Comparison of ENCODE assay signal across 8 cellular contexts in the genomic region with DNA sequence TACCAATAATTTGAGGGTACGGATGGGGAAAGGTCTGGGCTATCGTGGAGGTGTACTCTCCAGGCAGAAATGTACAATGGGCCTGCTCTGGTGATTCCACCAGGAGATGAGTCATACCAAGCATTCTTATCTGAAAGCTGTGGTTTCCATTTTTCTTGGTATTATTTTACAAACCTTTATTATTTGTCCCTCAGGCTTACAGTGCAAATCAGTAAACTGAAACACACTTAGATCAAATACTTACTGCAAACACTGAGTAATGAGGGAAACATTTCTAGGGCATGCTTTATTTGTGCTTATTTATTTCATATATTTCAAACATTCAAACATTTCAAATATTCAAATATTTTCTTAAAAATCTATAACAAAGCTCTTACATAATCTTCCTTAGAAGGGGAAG.
A peak's percentile ranks its signal among the peaks of the same experiment; 100 is the strongest.
DNase-seq lines count a peak whose midpoint lies in the region; ATAC-seq and TF ChIP-seq lines count a peak whose summit lies in the region.

No MANE protein-coding gene starts in this region.

- H3K36me3 Mint-ChIP-seq in neural progenitor cell, result peaks cover 3% of the 10 kb centered on the region

- no peak overlapping the region for H3K27ac Mint-ChIP-seq in neural progenitor cell

- H3K4me3 ChIP-seq in PC-3 (ENCODE audit: low read length), result no peak overlapping the region; the same call in 1 of the 2 replicates
- H3K4me3 ChIP-seq in mesenchymal stem cell (ENCODE audit: insufficient read depth in 1 of 2, low read depth in 1 of 2, low read length in 2 of 2), result no peak overlapping the region
- no peak overlapping the region for H3K4me3 ChIP-seq in neural progenitor cell

- POLR2A ChIA-PET in PC-3 (lab: Charles Lee; ENCODE audit: unreplicated experiment), result interaction anchor here (0.6 to 1.1 kb wide), 3 partner anchors 269 to 573 kb away, joined by 3 to 9 read pairs (median 4); no protein-coding TSS in a partner anchor

- no peak overlapping the region for H3K4me3 Mint-ChIP-seq in neural progenitor cell

- H3K23ac ChIP-seq in mesenchymal stem cell (ENCODE audit: low read length in 2 of 2), result no peak overlapping the region

- no peak overlapping the region for H4K91ac ChIP-seq in mesenchymal stem cell (ENCODE audit: low read length)

- ATAC-seq in GM18867 (IDR thresholded peaks at IDR 0.05; ENCODE audit: unreplicated experiment) (peak; percentile 98), HG02798 (IDR thresholded peaks at IDR 0.05; ENCODE audit: poor library complexity, unreplicated experiment) (peak; percentile 87), PC-3 (peak; percentile 71), sciatic nerve (no peak)

- WGBS in mesenchymal stem cell, result 37% methylated on average over 2 of the region's 2 CpGs

- intact Hi-C loops in PC-3 (cut with micrococcal nuclease), result loop anchor here (1.0 to 10.0 kb wide), 7 partner anchors 35 to 570 kb away; no protein-coding TSS in a partner anchor
- intact Hi-C loops in sciatic nerve (cut with DNase I), result no loop called here

- no peak overlapping the region for H2AK5ac ChIP-seq in mesenchymal stem cell (ENCODE audit: low read length, severe bottlenecking)

- H3K9me3 ChIP-seq in PC-3 (ENCODE audit: low read length), result no peaks in the 10 kb centered on the region
- H3K9me3 ChIP-seq in mesenchymal stem cell (ENCODE audit: control insufficient read depth, low read length), result no peaks in the 10 kb centered on the region
- no peaks in the 10 kb centered on the region for H3K9me3 ChIP-seq in neural progenitor cell (ENCODE audit: low read depth)

- CTCF ChIA-PET in PC-3 (lab: Charles Lee), result no interaction called here

- H3K27ac ChIP-seq in PC-3 (ENCODE audit: low read length) (peak overlapping the region; percentile 96), mesenchymal stem cell (ENCODE audit: low read length, poor library complexity, severe bottlenecking) (no peak overlapping the region), neural progenitor cell (no peak overlapping the region)

- peak; percentile 95 for DNase-seq in PC-3
- peak; percentile 58 for DNase-seq in mesenchymal stem cell
- no peak for DNase-seq in SK-N-DZ (ENCODE audit: low spot score)
- no peak for DNase-seq in stimulated activated CD8-positive, alpha-beta memory T cell treated with anti-CD3 and anti-CD28 coated beads, Interleukin-4, amount 100 ng/mL, for 48 hours
- DNase-seq in sciatic nerve (ENCODE audit: low spot score), result no peak
- no peak for DNase-seq in neural progenitor cell (ENCODE audit: low spot score)

- TF ChIP-seq CTCF in PC-3 (conservative IDR thresholded peaks at IDR 0.05; ENCODE audit: low read depth, low read length), result no peak
- TF ChIP-seq CTCF in neural progenitor cell (IDR thresholded peaks at IDR 0.05), result no peak

- no TSS peak for BruUV-seq in PC-3 (replicated peaks; lab: Mats Ljungman, UMichigan)

- no peak overlapping the region for H2AFZ ChIP-seq in PC-3 (ENCODE audit: low read length)
- H2AFZ ChIP-seq in mesenchymal stem cell (ENCODE audit: low read depth, low read length), result no peak overlapping the region
- no peak overlapping the region for H2AFZ ChIP-seq in neural progenitor cell (replicated peaks)

- H3K9me3 Mint-ChIP-seq in neural progenitor cell, result peaks cover 3% of the 10 kb centered on the region

- H3K4me1 Mint-ChIP-seq in neural progenitor cell, result peaks cover 3% of the 10 kb centered on the region

- H3F3A ChIP-seq in PC-3 (ENCODE audit: low read length, unreplicated experiment) (peaks cover 17% of the 10 kb centered on the region), neural progenitor cell (ENCODE audit: low read depth) (no peaks in the 10 kb centered on the region)

- H3K27me3 Mint-ChIP-seq in neural progenitor cell (ENCODE audit: insufficient read depth, low read depth), result peaks cover 2% of the 10 kb centered on the region

- no peak overlapping the region for H2BK15ac ChIP-seq in mesenchymal stem cell (ENCODE audit: low read depth, poor library complexity, severe bottlenecking)

- H2BK5ac ChIP-seq in mesenchymal stem cell (ENCODE audit: low read depth, low read length, poor library complexity, severe bottlenecking), result no peak overlapping the region

- H3K9me2 ChIP-seq in PC-3 (replicated peaks; ENCODE audit: low read length), result no peaks in the 10 kb centered on the region

- H3K14ac ChIP-seq in mesenchymal stem cell (ENCODE audit: low read length in 2 of 2), result no peak overlapping the region

- no peaks in the 10 kb centered on the region for H3K36me3 ChIP-seq in PC-3 (ENCODE audit: low read depth, low read length)
- no peaks in the 10 kb centered on the region for H3K36me3 ChIP-seq in mesenchymal stem cell (ENCODE audit: control insufficient read depth in 1 of 2, insufficient read depth in 2 of 2, low read depth in 1 of 2, low read length in 2 of 2)
- H3K36me3 ChIP-seq in neural progenitor cell, result no peaks in the 10 kb centered on the region

- H3K27me3 ChIP-seq in PC-3 (ENCODE audit: low read length), result no peaks in the 10 kb centered on the region
- H3K27me3 ChIP-seq in mesenchymal stem cell (ENCODE audit: control insufficient read depth in 1 of 2, insufficient read depth in 1 of 2, low read length in 2 of 2), result no peaks in the 10 kb centered on the region
- no peaks in the 10 kb centered on the region for H3K27me3 ChIP-seq in neural progenitor cell

- H2BK12ac ChIP-seq in mesenchymal stem cell (ENCODE audit: low read length in 2 of 2), result no peak overlapping the region

- H2BK120ac ChIP-seq in mesenchymal stem cell (ENCODE audit: low read depth, low read length), result no peak overlapping the region

- H3K18ac ChIP-seq in mesenchymal stem cell (ENCODE audit: low read depth in 1 of 2, low read length in 2 of 2), result no peak overlapping the region

- no peaks in the 10 kb centered on the region for H3K79me1 ChIP-seq in mesenchymal stem cell (replicated peaks; ENCODE audit: low read length, poor library complexity, severe bottlenecking)

- no peaks in the 10 kb centered on the region for H3K79me2 ChIP-seq in PC-3 (ENCODE audit: low read length)
- H3K79me2 ChIP-seq in neural progenitor cell (ENCODE audit: low read depth), result no peaks in the 10 kb centered on the region

- H3K4me1 ChIP-seq in PC-3 (ENCODE audit: insufficient read depth, low read length) (peaks cover 52% of the 10 kb centered on the region), mesenchymal stem cell (ENCODE audit: control insufficient read depth, insufficient read depth, low read depth, low read length) (peaks cover 1% of the 10 kb centered on the region), neural progenitor cell (peaks cover 5% of the 10 kb centered on the region)

- no peak overlapping the region for H3K4ac ChIP-seq in mesenchymal stem cell (ENCODE audit: low read depth in 1 of 2, low read length in 2 of 2)

- H3K9ac ChIP-seq in PC-3 (ENCODE audit: low read length), result peak overlapping the region; percentile 73
- no peak overlapping the region for H3K9ac ChIP-seq in mesenchymal stem cell (ENCODE audit: low read length)
- H3K9ac ChIP-seq in neural progenitor cell, result no peak overlapping the region

- H3K4me2 ChIP-seq in PC-3 (ENCODE audit: low read length), result peak overlapping the region; percentile 75
- no peak overlapping the region for H3K4me2 ChIP-seq in mesenchymal stem cell (ENCODE audit: low read length, poor library complexity, severe bottlenecking)
- no peak overlapping the region for H3K4me2 ChIP-seq in neural progenitor cell

- H4K20me1 ChIP-seq in PC-3 (ENCODE audit: low read length) (no peaks in the 10 kb centered on the region), neural progenitor cell (ENCODE audit: low read depth) (no peaks in the 10 kb centered on the region)

- no peak overlapping the region for H4K8ac ChIP-seq in mesenchymal stem cell (ENCODE audit: low read length)

Comparison
In these comparisons a context has a peak if more than half of its experiments do, and no peak if none do; other contexts are left out.
1. DNase-seq: peak in PC-3 (single experiment) and mesenchymal stem cell (single experiment); none in SK-N-DZ (single experiment), stimulated activated CD8-positive, alpha-beta memory T cell treated with anti-CD3 and anti-CD28 coated beads, Interleukin-4, amount 100 ng/mL, for 48 hours (single experiment), sciatic nerve (single experiment) and neural progenitor cell (single experiment).